In the genomic region with DNA sequence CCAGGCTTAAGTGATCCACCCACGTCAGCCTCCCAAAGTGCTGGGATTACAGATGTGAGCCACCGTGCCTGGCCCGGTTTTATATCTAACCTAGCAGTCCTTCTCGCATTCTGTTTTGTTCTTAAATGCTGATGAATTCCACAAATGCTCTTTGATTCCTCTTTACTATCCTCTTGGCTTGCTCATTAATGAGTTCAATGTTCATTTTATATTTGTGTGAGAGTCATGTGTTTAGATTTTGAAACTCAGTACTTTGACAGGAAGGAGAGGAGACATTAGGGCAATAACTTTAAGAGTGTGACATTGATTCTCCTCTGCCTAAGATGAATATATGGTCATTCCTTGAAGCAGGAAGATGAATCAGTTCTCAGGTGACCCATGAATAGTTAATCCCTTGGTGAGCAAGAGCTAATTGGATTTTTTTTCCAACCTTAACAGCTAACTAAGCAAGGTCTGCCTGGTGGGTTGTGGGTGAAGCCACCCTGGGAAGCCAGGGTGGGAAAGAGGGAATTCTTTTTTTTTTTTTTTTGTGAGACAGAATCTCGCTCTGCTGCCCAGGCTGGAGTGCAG, we compare ENCODE assay signal across 23 cellular contexts.
DNase-seq lines count a peak whose midpoint lies in the region; ATAC-seq, FAIRE-seq and TF ChIP-seq lines count a peak whose summit lies in the region.
"Had no signal": no experiment of that assay in that cellular context is flagged by ENCODE, and none has a peak within 500 bp of the region (broad histone marks: within the 10 kb centered on the region; RNA-seq: fewer than 3 reads in every experiment).

No MANE protein-coding gene starts in this region.

- intact Hi-C loops in right lobe of liver (cut with DNase I): no loop called here

- H3K36me3 ChIP-seq in right lobe of liver: no peaks in the 10 kb centered on the region
- H3K36me3 ChIP-seq: gastrocnemius medialis, prostate gland, SJSA1, upper lobe of right lung had no signal

- H3K4me3 ChIP-seq in right lobe of liver: no peak overlapping the region
- H3K4me3 ChIP-seq: gastrocnemius medialis, prostate gland, SJSA1, smooth muscle cell, stomach, upper lobe of right lung had no signal

- peak; percentile 67 to 77 (median 70) for ATAC-seq in right lobe of liver
- no peak for ATAC-seq in HG03442 (IDR thresholded peaks at IDR 0.05; ENCODE audit: unreplicated experiment)
- ATAC-seq: left cardiac atrium, Panc1, upper lobe of right lung had no signal

- DNase-seq in HCEC 1CT (peak; percentile 14), NCI-H82 treated with DMSO at 0.1 percent for 48 hours (lab: John Stamatoyannopoulos, UW; ENCODE audit: unreplicated experiment) (peak; percentile 47), right lobe of liver (no peak), GM10266 (ENCODE audit: extremely low spot score) (no peak), urothelium cell line (ENCODE audit: low spot score) (no peak)
- DNase-seq: activated B cell treated with CpG ODN at 0.5 μM for 24 hours; activated T-cell treated with anti-CD3 and anti-CD28 coated beads, Interleukin-2, amount 50 U/mL, for 72 hours; AML-193; CD8-positive, alpha-beta memory T cell; gastrocnemius medialis; GOT3; left cardiac atrium; NCI-H446 treated with DMSO at 0.1 percent for 48 hours; NK-92 treated with Interleukin-12 subunit alpha and Interleukin-12 subunit beta, amount 100 ng/mL, for 24 hours; stimulated activated CD4-positive, alpha-beta T cell treated with anti-CD3 and anti-CD28 coated beads, Interleukin-4, amount 100 ng/mL, for 24 hours; stomach; upper lobe of right lung had no signal

- FAIRE-seq in endometrium (lab: Jason Lieb, UNC) (peak; percentile 43), urothelium cell line (lab: Jason Lieb, UNC) (no peak)

- WGBS in right lobe of liver (ENCODE audit: insufficient coverage, low coverage, low lambda C conversion rate, missing lambda C conversion rate): 48% methylated on average over 4 of the region's 5 CpGs

- peak overlapping the region in 2 of 3 donors; percentile 61 to 70 for H3K27ac ChIP-seq in right lobe of liver
- H3K27ac ChIP-seq: prostate gland, SJSA1, stomach, upper lobe of right lung had no signal

- H3K4me1 ChIP-seq in right lobe of liver: peaks cover 0 to 28% (median 4%) of the 10 kb centered on the region in 4 donors
- H3K4me1 ChIP-seq: prostate gland, SJSA1, upper lobe of right lung had no signal

- H3K9me3 ChIP-seq in right lobe of liver: no peaks in the 10 kb centered on the region
- H3K9me3 ChIP-seq: gastrocnemius medialis, prostate gland, upper lobe of right lung had no signal

- no peaks in the 10 kb centered on the region for H3K27me3 ChIP-seq in right lobe of liver
- H3K27me3 ChIP-seq: gastrocnemius medialis, SJSA1, stomach, upper lobe of right lung had no signal

- TF ChIP-seq POLR2A in right lobe of liver (IDR thresholded peaks at IDR 0.05): no peak

- TF ChIP-seq CTCF in right lobe of liver (IDR thresholded peaks at IDR 0.05) (no peak), GM10266 (IDR thresholded peaks at IDR 0.05; ENCODE audit: control insufficient read depth, insufficient read depth, low read depth, missing control alignments) (no peak)

Comparison
In these comparisons a context has a peak if more than half of its experiments do, and no peak if none do; other contexts are left out.
1. DNase-seq: peak in HCEC 1CT (single experiment) and NCI-H82 treated with DMSO at 0.1 percent for 48 hours (single experiment); none in right lobe of liver (0 of 3), GM10266 (single experiment) and urothelium cell line (single experiment).